In genomic region chr4:94497690-94498089, GRCh38 we compare ENCODE assay signal across 21 cellular contexts. TPM values are rescaled to one million over a fixed set of nuclear protein-coding genes. Genes with fewer than 3 reads are reported as not detected.
DNase-seq lines count a peak whose midpoint lies in the region; ATAC-seq, FAIRE-seq and TF ChIP-seq lines count a peak whose summit lies in the region.
"Had no signal": no experiment of that assay in that cellular context is flagged by ENCODE, and none has a peak within 500 bp of the region (broad histone marks: within the 10 kb centered on the region; RNA-seq: fewer than 3 reads in every experiment).

No MANE protein-coding gene starts in this region.

- H3K27ac Mint-ChIP-seq in neural progenitor cell = no peak overlapping the region
- H3K27ac Mint-ChIP-seq: CD4-positive, alpha-beta memory T cell had no signal

- H3K36me3 Mint-ChIP-seq in neural progenitor cell = peaks cover 9% of the 10 kb centered on the region

- H3K27ac ChIP-seq in liver (ENCODE audit: low read depth in 1 of 2, low read length in 2 of 2) (no peak overlapping the region), HepG2 (ENCODE audit: extremely low read length, insufficient read depth, low read length) (no peak overlapping the region), neural progenitor cell (no peak overlapping the region), SJCRH30 (no peak overlapping the region)
- H3K27ac ChIP-seq: KMS-11 had no signal

- peaks cover 4% of the 10 kb centered on the region for H3F3A ChIP-seq in neural progenitor cell (ENCODE audit: low read depth)

- POLR2A ChIA-PET in HepG2 (lab: Yijun Ruan, JAX) = no interaction called here

- no peak overlapping the region for H3K4me3 Mint-ChIP-seq in neural progenitor cell
- H3K4me3 Mint-ChIP-seq: CD4-positive, alpha-beta memory T cell had no signal

- H3K4me1 ChIP-seq in liver (ENCODE audit: control insufficient read depth in 4 of 4, insufficient read depth in 4 of 4, low read length in 3 of 4) = peaks cover 0 to 4% (median 2%) of the 10 kb centered on the region in 4 donors
- H3K4me1 ChIP-seq in HepG2 (ENCODE audit: insufficient read depth, low read length) = no peaks in the 10 kb centered on the region
- H3K4me1 ChIP-seq in neural progenitor cell = peaks cover 4% of the 10 kb centered on the region
- no peaks in the 10 kb centered on the region for H3K4me1 ChIP-seq in SJCRH30

- TF ChIP-seq CTCF in liver (IDR thresholded peaks at IDR 0.05; ENCODE audit: low read depth, low read length, missing input control) (no peak), HepG2 (CRISPR knock-in tag; IDR thresholded peaks at IDR 0.05) (no peak), bronchial epithelial cell (IDR thresholded peaks at IDR 0.05; ENCODE audit: insufficient read depth, low read length, severe bottlenecking) (no peak), neural progenitor cell (IDR thresholded peaks at IDR 0.05) (no peak)

- H3K9ac ChIP-seq in liver (ENCODE audit: low read depth in 1 of 2, low read length in 2 of 2) (no peak overlapping the region), HepG2 (ENCODE audit: insufficient read depth, low read depth, low read length) (no peak overlapping the region), neural progenitor cell (peak overlapping the region; percentile 15)
- H3K9ac ChIP-seq: KMS-11 had no signal

- no peaks in the 10 kb centered on the region for H3K4me1 Mint-ChIP-seq in neural progenitor cell
- H3K4me1 Mint-ChIP-seq: CD4-positive, alpha-beta memory T cell had no signal

- no peaks in the 10 kb centered on the region for H3K27me3 Mint-ChIP-seq in neural progenitor cell (ENCODE audit: insufficient read depth, low read depth)
- H3K27me3 Mint-ChIP-seq: CD4-positive, alpha-beta memory T cell had no signal

- no peaks in the 10 kb centered on the region for H3K9me3 Mint-ChIP-seq in neural progenitor cell

- DNase-seq in HepG2 (ENCODE audit: low spot score) = no peak
- DNase-seq in bronchial epithelial cell (ENCODE audit: low read depth) = no peak
- DNase-seq in neural progenitor cell (ENCODE audit: low spot score) = no peak
- no peak for DNase-seq in OCI-M2 (lab: John Stamatoyannopoulos, UW; ENCODE audit: unreplicated experiment)
- no peak for DNase-seq in UCSD-AML1 (lab: John Stamatoyannopoulos, UW; ENCODE audit: unreplicated experiment)
- DNase-seq in SJCRH30 = no peak
- DNase-seq: Calu3; CD4-positive, alpha-beta memory T cell; NCI-H1048; NCI-H1436; NCI-H2029; NCI-H345; NCI-H524 treated with DMSO at 0.1 percent for 48 hours; PC-3; RPMI8226; SIG-M5 had no signal

- CTCF ChIA-PET in HepG2 (lab: Yijun Ruan, JAX; ENCODE audit: low intra/inter-chr PET ratio, low total read pairs) = no interaction called here

- WGBS in liver = 87% methylated on average over 2 of the region's 2 CpGs
- 93% methylated on average over 2 of the region's 2 CpGs for WGBS in HepG2 (ENCODE audit: low lambda C conversion rate)

- FAIRE-seq in HepG2 (lab: Jason Lieb, UNC) (no peak), bronchial epithelial cell (lab: Jason Lieb, UNC) (peak; percentile 43)
- FAIRE-seq: A204.1, GM12892, H1 had no signal

- H3K4me3 ChIP-seq in liver (ENCODE audit: low read depth in 1 of 3, low read length in 3 of 3) = no peak overlapping the region
- no peak overlapping the region for H3K4me3 ChIP-seq in HepG2 (replicated peaks in 1 of 3; ENCODE audit: insufficient read depth in 1 of 3, low read depth in 2 of 3, low read length in 3 of 3)
- H3K4me3 ChIP-seq in bronchial epithelial cell (ENCODE audit: low read depth, low read length) = no peak overlapping the region
- no peak overlapping the region for H3K4me3 ChIP-seq in neural progenitor cell
- no peak overlapping the region for H3K4me3 ChIP-seq in SJCRH30

- H2AFZ ChIP-seq in HepG2 (ENCODE audit: low read length) = no peak overlapping the region
- no peak overlapping the region for H2AFZ ChIP-seq in neural progenitor cell (replicated peaks)

- no peak overlapping the region for H3K4me2 ChIP-seq in HepG2 (ENCODE audit: low read depth, low read length)
- H3K4me2 ChIP-seq in neural progenitor cell = no peak overlapping the region
- H3K4me2 ChIP-seq: KMS-11 had no signal

- in situ Hi-C loops in HepG2 (cut with HindIII; ENCODE audit: extremely low pct_ligation_motif_present, low pct_unique_long_range_greater_than_20kb) = no loop called here

- H3K9me3 ChIP-seq in liver (ENCODE audit: control insufficient read depth in 4 of 4, low read length in 3 of 4) (no peaks in the 10 kb centered on the region), HepG2 (ENCODE audit: low read length) (no peaks in the 10 kb centered on the region), neural progenitor cell (ENCODE audit: low read depth) (no peaks in the 10 kb centered on the region), SJCRH30 (replicated peaks) (no peaks in the 10 kb centered on the region)

- TF ChIP-seq POLR2A in HepG2 (IDR thresholded peaks at IDR 0.05; ENCODE audit: insufficient read depth in 1 of 2, low read depth in 2 of 2, low read length in 2 of 2) = no peak

- intact Hi-C loops in HepG2 (cut with micrococcal nuclease; ENCODE audit: unreplicated experiment) = loop anchor here (5.0 kb wide), 1 partner anchor 100 kb away; no protein-coding TSS in a partner anchor

- H3K36me3 ChIP-seq in liver (ENCODE audit: control insufficient read depth in 4 of 4, insufficient read depth in 3 of 4, low read depth in 1 of 4, low read length in 3 of 4) = peaks cover 0 to 3% (median 0%) of the 10 kb centered on the region in 4 donors
- H3K36me3 ChIP-seq in HepG2 (replicated peaks in 1 of 2; ENCODE audit: control insufficient read depth in 1 of 2, insufficient read depth in 2 of 2, low read length in 2 of 2) = peaks cover 1 to 7% of the 10 kb centered on the region in 2 experiments; a peak in 1 of 5 replicates
- H3K36me3 ChIP-seq in bronchial epithelial cell (ENCODE audit: control insufficient read depth, insufficient read depth, low read length) = peaks cover 3% of the 10 kb centered on the region
- H3K36me3 ChIP-seq in neural progenitor cell = peaks cover 6% of the 10 kb centered on the region
- no peaks in the 10 kb centered on the region for H3K36me3 ChIP-seq in SJCRH30

- no TSS peak for BruUV-seq in HepG2 (replicated peaks; lab: Mats Ljungman, UMichigan)

- no peak for TF ChIP-seq EP300 in HepG2 (IDR thresholded peaks at IDR 0.05; ENCODE audit: low read depth in 2 of 2, low read length in 2 of 2)
- no peak for TF ChIP-seq EP300 in HepG2 (CRISPR knock-in tag; IDR thresholded peaks at IDR 0.05; ENCODE audit: borderline replicate concordance)

- peaks cover 3% of the 10 kb centered on the region; the same call in 1 of the 2 replicates for H4K20me1 ChIP-seq in HepG2 (ENCODE audit: insufficient read depth, low read length)
- peaks cover 2% of the 10 kb centered on the region for H4K20me1 ChIP-seq in neural progenitor cell (ENCODE audit: low read depth)

- ATAC-seq in HepG2 = no peak
- ATAC-seq: PC-3 had no signal

- no peak for TF ChIP-seq RAD21 in liver (IDR thresholded peaks at IDR 0.05)
- TF ChIP-seq RAD21 in HepG2 (CRISPR knock-in tag; IDR thresholded peaks at IDR 0.05) = no peak

- peaks cover 13% of the 10 kb centered on the region for H3K79me2 ChIP-seq in HepG2 (ENCODE audit: insufficient read depth, low read length)
- peaks cover 8% of the 10 kb centered on the region for H3K79me2 ChIP-seq in neural progenitor cell (ENCODE audit: low read depth)

- H3K27me3 ChIP-seq in liver (ENCODE audit: control insufficient read depth in 4 of 4, insufficient read depth in 4 of 4, low read length in 3 of 4) (no peaks in the 10 kb centered on the region), HepG2 (ENCODE audit: control insufficient read depth in 1 of 2, insufficient read depth in 2 of 2, low read length in 2 of 2) (no peaks in the 10 kb centered on the region), bronchial epithelial cell (ENCODE audit: control insufficient read depth, insufficient read depth, low read length) (no peaks in the 10 kb centered on the region), neural progenitor cell (no peaks in the 10 kb centered on the region), SJCRH30 (no peaks in the 10 kb centered on the region)

TF ChIP-seq in liver, 16 proteins besides CTCF, POLR2A, EP300 and RAD21 (continues in another document):
- TF ChIP-seq TAF1 (conservative IDR thresholded peaks at IDR 0.05) = no peak

TF ChIP-seq in HepG2, 621 proteins besides CTCF, POLR2A, EP300 and RAD21 (continues in another document):
- TF ChIP-seq ZBTB21 (CRISPR knock-in tag; IDR thresholded peaks at IDR 0.05) = no peak

RNA-seq across cellular contexts. Expression of gene PDLIM5, which starts 45.9 kb away (rescaled TPM):
- 100 to 1,000 TPM in 1 of 2 donors, 10 to 100 TPM in 1; 43.9 to 114 TPM for total RNA-seq in liver
- 10 to 100 TPM; 19.1 to 91.7 TPM for polyA plus RNA-seq in liver
- 52.8 and 70.2 TPM in 2 replicates for total RNA-seq in HepG2 (2016; rRNA removed; fragmentation: Illumina TruSeq; extraction: Trizol)
- total RNA-seq in HepG2 (2016; cell fraction: cytosol; rRNA removed; fragmentation: Illumina TruSeq; extraction: Trizol; ENCODE audit: low read depth) = 11.2 and 14.5 TPM in 2 replicates
- 52.2 and 54.1 TPM in 2 replicates for total RNA-seq in HepG2 (2016; cell fraction: insoluble cytoplasmic fraction; rRNA removed; fragmentation: Illumina TruSeq; extraction: Trizol)
- total RNA-seq in HepG2 (2016; cell fraction: membrane; rRNA removed; fragmentation: Illumina TruSeq; extraction: Trizol) = 17.9 and 18.7 TPM in 2 replicates
- total RNA-seq in HepG2 (2016; cell fraction: nucleus; rRNA removed; fragmentation: Illumina TruSeq; extraction: Trizol) = 88.4 and 102 TPM in 2 replicates
- 107 and 119 TPM in 2 replicates for polyA plus RNA-seq in HepG2 (2011; rRNA removed)
- 76.4 TPM in 2 replicates for polyA plus RNA-seq in HepG2 (2011; cell fraction: cytosol; rRNA removed)
- polyA plus RNA-seq in HepG2 (2011; cell fraction: nucleus; rRNA removed) = 70.2 and 73.2 TPM in 2 replicates
- polyA plus RNA-seq in HepG2 (2012) = 49.7 and 51.7 TPM in 2 replicates
- polyA plus RNA-seq in HepG2 (2016; cell fraction: cytosol; fragmentation: Illumina TruSeq; extraction: Trizol; ENCODE audit: low read depth) = 3.8 and 5.4 TPM in 2 replicates
- polyA plus RNA-seq in HepG2 (2016; cell fraction: insoluble cytoplasmic fraction; fragmentation: Illumina TruSeq; extraction: Trizol; ENCODE audit: low read depth) = 43.1 and 47.2 TPM in 2 replicates
- 10.0 and 10.3 TPM in 2 replicates for polyA plus RNA-seq in HepG2 (2016; cell fraction: membrane; fragmentation: Illumina TruSeq; extraction: Trizol; ENCODE audit: low read depth)
- polyA plus RNA-seq in HepG2 (2016; cell fraction: nucleus; fragmentation: Illumina TruSeq; extraction: Trizol; ENCODE audit: insufficient read depth, low read depth) = 37.0 and 39.1 TPM in 2 replicates
- polyA minus RNA-seq in HepG2 (2011; rRNA and poly(A)+ RNA removed; ENCODE audit: low replicate concordance) = 133 and 288 TPM in 2 replicates
- 49.8 and 79.5 TPM in 2 replicates for polyA minus RNA-seq in HepG2 (2011; cell fraction: cytosol; rRNA and poly(A)+ RNA removed)
- polyA minus RNA-seq in HepG2 (2011; cell fraction: nucleus; rRNA and poly(A)+ RNA removed) = 358 and 434 TPM in 2 replicates
- total RNA-seq in bronchial epithelial cell = 82.9 and 121 TPM in 2 replicates
- total RNA-seq in neural progenitor cell (ENCODE audit: low replicate concordance) = 48.6 and 68.4 TPM in 2 replicates
- 31.5 and 38.9 TPM in 2 replicates for total RNA-seq in SJCRH30 (2014; rRNA removed; shearing (Covaris generic))
